In the genomic region with DNA sequence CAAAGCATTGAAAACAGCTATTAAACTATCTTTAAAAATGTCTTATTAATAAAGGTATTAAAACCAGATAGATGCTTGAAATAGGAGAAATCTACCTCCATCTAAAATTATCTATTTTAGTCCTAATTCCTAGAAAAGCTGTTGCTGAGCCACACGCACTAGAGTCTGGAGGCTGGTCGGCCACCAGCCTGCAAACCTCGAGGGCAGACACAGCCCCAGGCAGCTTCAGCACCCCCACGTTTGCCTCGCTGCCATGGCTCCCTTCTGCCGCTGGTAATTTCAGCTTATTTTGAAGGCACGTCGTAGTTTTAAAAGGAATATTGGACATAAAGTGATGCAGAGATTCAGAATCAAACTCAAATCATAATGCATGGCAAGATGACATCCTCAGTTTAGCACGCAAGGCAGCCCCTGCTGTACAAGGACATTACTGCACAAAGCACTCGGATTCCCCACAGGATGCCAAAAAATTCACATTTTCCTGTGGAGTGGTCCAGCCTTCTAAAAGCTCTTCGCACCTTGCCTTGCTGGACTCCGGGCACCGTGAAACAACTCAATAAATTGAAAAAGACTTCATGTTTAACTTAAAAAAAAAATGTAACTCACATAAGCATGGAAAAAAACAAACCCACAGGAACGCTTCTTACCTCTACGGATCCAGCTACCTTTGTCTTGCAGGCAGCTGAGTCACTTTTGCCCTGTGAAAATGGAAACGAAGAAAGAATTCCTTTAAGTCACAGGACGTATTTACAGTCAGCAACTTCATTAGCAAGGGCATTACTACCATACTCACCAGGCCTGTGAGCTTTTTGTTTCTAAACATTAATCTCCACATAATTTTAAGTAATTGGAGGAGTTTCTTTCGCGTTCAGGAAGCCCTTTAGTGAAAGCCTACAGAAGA, we compare ENCODE assay signal across 1 cellular context.
TF ChIP-seq lines count a peak whose summit lies in the region.

No MANE protein-coding gene starts in this region.

TF ChIP-seq in SK-N-SH treated with all-trans-retinoic acid at 6 μM for 48 hours, 23 proteins besides CTCF, POLR2A, EP300 and RAD21 (continued from another document):
- TF ChIP-seq, protein P1, sequence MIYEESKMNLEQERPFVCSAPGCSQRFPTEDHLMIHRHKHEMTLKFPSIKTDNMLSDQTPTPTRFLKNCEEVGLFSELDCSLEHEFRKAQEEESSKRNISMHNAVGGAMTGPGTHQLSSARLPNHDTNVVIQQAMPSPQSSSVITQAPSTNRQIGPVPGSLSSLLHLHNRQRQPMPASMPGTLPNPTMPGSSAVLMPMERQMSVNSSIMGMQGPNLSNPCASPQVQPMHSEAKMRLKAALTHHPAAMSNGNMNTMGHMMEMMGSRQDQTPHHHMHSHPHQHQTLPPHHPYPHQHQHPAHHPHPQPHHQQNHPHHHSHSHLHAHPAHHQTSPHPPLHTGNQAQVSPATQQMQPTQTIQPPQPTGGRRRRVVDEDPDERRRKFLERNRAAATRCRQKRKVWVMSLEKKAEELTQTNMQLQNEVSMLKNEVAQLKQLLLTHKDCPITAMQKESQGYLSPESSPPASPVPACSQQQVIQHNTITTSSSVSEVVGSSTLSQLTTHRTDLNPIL (CRISPR knock-in tag; IDR thresholded peaks at IDR 0.05; ENCODE audit: low read depth): no peak
- TF ChIP-seq OSR1 (CRISPR knock-in tag; IDR thresholded peaks at IDR 0.05) (no peak), ZFP3 (CRISPR knock-in tag; IDR thresholded peaks at IDR 0.05) (no peak), TOX (CRISPR knock-in tag; IDR thresholded peaks at IDR 0.05; ENCODE audit: borderline replicate concordance) (no peak), CSDC2 (CRISPR knock-in tag; IDR thresholded peaks at IDR 0.05) (no peak), TCF4 (CRISPR knock-in tag; IDR thresholded peaks at IDR 0.05; ENCODE audit: borderline replicate concordance) (no peak), ISL1 (CRISPR knock-in tag; IDR thresholded peaks at IDR 0.05) (no peak)
- TF ChIP-seq, protein P2, sequence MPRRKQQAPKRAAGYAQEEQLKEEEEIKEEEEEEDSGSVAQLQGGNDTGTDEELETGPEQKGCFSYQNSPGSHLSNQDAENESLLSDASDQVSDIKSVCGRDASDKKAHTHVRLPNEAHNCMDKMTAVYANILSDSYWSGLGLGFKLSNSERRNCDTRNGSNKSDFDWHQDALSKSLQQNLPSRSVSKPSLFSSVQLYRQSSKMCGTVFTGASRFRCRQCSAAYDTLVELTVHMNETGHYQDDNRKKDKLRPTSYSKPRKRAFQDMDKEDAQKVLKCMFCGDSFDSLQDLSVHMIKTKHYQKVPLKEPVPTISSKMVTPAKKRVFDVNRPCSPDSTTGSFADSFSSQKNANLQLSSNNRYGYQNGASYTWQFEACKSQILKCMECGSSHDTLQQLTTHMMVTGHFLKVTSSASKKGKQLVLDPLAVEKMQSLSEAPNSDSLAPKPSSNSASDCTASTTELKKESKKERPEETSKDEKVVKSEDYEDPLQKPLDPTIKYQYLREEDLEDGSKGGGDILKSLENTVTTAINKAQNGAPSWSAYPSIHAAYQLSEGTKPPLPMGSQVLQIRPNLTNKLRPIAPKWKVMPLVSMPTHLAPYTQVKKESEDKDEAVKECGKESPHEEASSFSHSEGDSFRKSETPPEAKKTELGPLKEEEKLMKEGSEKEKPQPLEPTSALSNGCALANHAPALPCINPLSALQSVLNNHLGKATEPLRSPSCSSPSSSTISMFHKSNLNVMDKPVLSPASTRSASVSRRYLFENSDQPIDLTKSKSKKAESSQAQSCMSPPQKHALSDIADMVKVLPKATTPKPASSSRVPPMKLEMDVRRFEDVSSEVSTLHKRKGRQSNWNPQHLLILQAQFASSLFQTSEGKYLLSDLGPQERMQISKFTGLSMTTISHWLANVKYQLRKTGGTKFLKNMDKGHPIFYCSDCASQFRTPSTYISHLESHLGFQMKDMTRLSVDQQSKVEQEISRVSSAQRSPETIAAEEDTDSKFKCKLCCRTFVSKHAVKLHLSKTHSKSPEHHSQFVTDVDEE (CRISPR knock-in tag; IDR thresholded peaks at IDR 0.05): no peak
- TF ChIP-seq, protein P3, sequence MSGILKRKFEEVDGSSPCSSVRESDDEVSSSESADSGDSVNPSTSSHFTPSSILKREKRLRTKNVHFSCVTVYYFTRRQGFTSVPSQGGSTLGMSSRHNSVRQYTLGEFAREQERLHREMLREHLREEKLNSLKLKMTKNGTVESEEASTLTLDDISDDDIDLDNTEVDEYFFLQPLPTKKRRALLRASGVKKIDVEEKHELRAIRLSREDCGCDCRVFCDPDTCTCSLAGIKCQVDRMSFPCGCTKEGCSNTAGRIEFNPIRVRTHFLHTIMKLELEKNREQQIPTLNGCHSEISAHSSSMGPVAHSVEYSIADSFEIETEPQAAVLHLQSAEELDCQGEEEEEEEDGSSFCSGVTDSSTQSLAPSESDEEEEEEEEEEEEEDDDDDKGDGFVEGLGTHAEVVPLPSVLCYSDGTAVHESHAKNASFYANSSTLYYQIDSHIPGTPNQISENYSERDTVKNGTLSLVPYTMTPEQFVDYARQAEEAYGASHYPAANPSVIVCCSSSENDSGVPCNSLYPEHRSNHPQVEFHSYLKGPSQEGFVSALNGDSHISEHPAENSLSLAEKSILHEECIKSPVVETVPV (CRISPR knock-in tag; IDR thresholded peaks at IDR 0.05): no peak
